Comparison of ENCODE assay signal across 9 cellular contexts in genomic region chrX:323721-324628, GRCh38. TPM values are rescaled to one million over a fixed set of nuclear protein-coding genes. Genes with fewer than 3 reads are reported as not detected.
DNase-seq lines count a peak whose midpoint lies in the region; ATAC-seq and TF ChIP-seq lines count a peak whose summit lies in the region.
"Had no signal": no experiment of that assay in that cellular context is flagged by ENCODE, and none has a peak within 500 bp of the region (broad histone marks: within the 10 kb centered on the region; RNA-seq: fewer than 3 reads in every experiment).

No MANE protein-coding gene starts in this region.

- H3K36me3 ChIP-seq in lower lobe of right lung (no peaks in the 10 kb centered on the region), ascending aorta (no peaks in the 10 kb centered on the region)

- peak; percentile 46 to 52 for ATAC-seq in lower lobe of right lung
- no peak for ATAC-seq in HG02840 (IDR thresholded peaks at IDR 0.05; ENCODE audit: low FRiP score, unreplicated experiment)
- no peak for ATAC-seq in GM19395 (IDR thresholded peaks at IDR 0.05; ENCODE audit: unreplicated experiment)

- no peaks in the 10 kb centered on the region for H3K27me3 ChIP-seq in lower lobe of right lung (ENCODE audit: low read depth)
- H3K27me3 ChIP-seq in ascending aorta: no peaks in the 10 kb centered on the region

- peak; percentile 56 for DNase-seq in CMK (ENCODE audit: low read depth)
- peak; percentile 71 for DNase-seq in brain pericyte (ENCODE audit: low read depth, low spot score)
- DNase-seq in lower lobe of right lung: peak; percentile 82
- DNase-seq in NCI-H2171 (lab: John Stamatoyannopoulos, UW): no peak
- no peak for DNase-seq in ascending aorta (ENCODE audit: low spot score in 2 of 2)

- intact Hi-C loops in lower lobe of right lung (cut with DNase I): no loop called here
- intact Hi-C loops in ascending aorta (cut with DNase I): no loop called here

- H3K27ac ChIP-seq in lower lobe of right lung (no peak overlapping the region), ascending aorta (no peak overlapping the region)
- H3K27ac ChIP-seq: HL-60 had no signal

- H3K9me3 ChIP-seq in lower lobe of right lung: no peaks in the 10 kb centered on the region
- no peaks in the 10 kb centered on the region for H3K9me3 ChIP-seq in ascending aorta

- peaks cover 13% of the 10 kb centered on the region for H3K4me1 ChIP-seq in lower lobe of right lung
- H3K4me1 ChIP-seq in ascending aorta: peaks cover 0 to 16% of the 10 kb centered on the region in 2 donors

- H3K4me3 ChIP-seq in lower lobe of right lung: no peak overlapping the region
- no peak overlapping the region for H3K4me3 ChIP-seq in ascending aorta

- TF ChIP-seq CTCF in LNCAP (IDR thresholded peaks at IDR 0.05) (peak; percentile 35; the same call in 1 of the 2 replicates), lower lobe of right lung (IDR thresholded peaks at IDR 0.05) (no peak), ascending aorta (IDR thresholded peaks at IDR 0.05) (no peak)

RNA-seq across cellular contexts. Expression of gene GTPBP6, which starts 5.4 kb away (rescaled TPM):
- 47.1 TPM for total RNA-seq in lower lobe of right lung
- total RNA-seq in ascending aorta: 56.2 TPM

RNA-seq across cellular contexts. Expression of gene PLCXD1, which starts 42.8 kb away (rescaled TPM):
- total RNA-seq in lower lobe of right lung: 23.7 TPM
- total RNA-seq in ascending aorta: 3.0 TPM

Comparison
In these comparisons a context has a peak if more than half of its experiments do, and no peak if none do; other contexts are left out.
1. DNase-seq: peak in CMK (single experiment), brain pericyte (single experiment) and lower lobe of right lung (single experiment); none in NCI-H2171 (single experiment) and ascending aorta (0 of 2).
2. ATAC-seq: peak in lower lobe of right lung (2 of 2); none in HG02840 (single experiment) and GM19395 (single experiment).